ENCODE assay signal across 1 cellular context in genomic region chr10:5858811-5859210, GRCh38.
TF ChIP-seq lines count a peak whose summit lies in the region.

No MANE protein-coding gene starts in this region.

TF ChIP-seq in WTC11, 78 proteins besides CTCF, POLR2A, EP300 and RAD21 (continued from another document):
- TF ChIP-seq ETV6 (CRISPR knock-in tag; IDR thresholded peaks at IDR 0.05) (no peak), PREB (CRISPR knock-in tag; IDR thresholded peaks at IDR 0.05; ENCODE audit: borderline replicate concordance) (no peak), TEAD4 (CRISPR knock-in tag; IDR thresholded peaks at IDR 0.05) (no peak)
